Comparison of ENCODE assay signal across 17 cellular contexts in genomic region chr10:23316406-23316805, GRCh38. TPM values are rescaled to one million over a fixed set of nuclear protein-coding genes. Genes with fewer than 3 reads are reported as not detected.
DNase-seq lines count a peak whose midpoint lies in the region; ATAC-seq and TF ChIP-seq lines count a peak whose summit lies in the region.
"Had no signal": no experiment of that assay in that cellular context is flagged by ENCODE, and none has a peak within 500 bp of the region (broad histone marks: within the 10 kb centered on the region; RNA-seq: fewer than 3 reads in every experiment).

No MANE protein-coding gene starts in this region.

- H3K4me3 ChIP-seq in esophagus muscularis mucosa = no peak overlapping the region
- no peak overlapping the region for H3K4me3 ChIP-seq in upper lobe of right lung
- H3K4me3 ChIP-seq in suprapubic skin = no peak overlapping the region
- H3K4me3 ChIP-seq: A549 had no signal

- no peaks in the 10 kb centered on the region for H3K36me3 ChIP-seq in esophagus muscularis mucosa
- no peaks in the 10 kb centered on the region for H3K36me3 ChIP-seq in upper lobe of right lung
- H3K36me3 ChIP-seq in suprapubic skin = no peaks in the 10 kb centered on the region

- H3K27me3 ChIP-seq in esophagus muscularis mucosa (no peaks in the 10 kb centered on the region), upper lobe of right lung (no peaks in the 10 kb centered on the region), suprapubic skin (no peaks in the 10 kb centered on the region)
- H3K27me3 ChIP-seq: BLaER1 treated with 17β-estradiol and CSF1 and Interleukin-3, amounts not matched to agents 10 nM and 100 nM had no signal

- H3K27me3 Mint-ChIP-seq in activated CD4-positive, alpha-beta T cell treated with anti-CD3 and anti-CD28 coated beads, Interleukin-2, amount 10 ng/mL, durations not matched to agents 24 days and 14 days = peaks cover 2% of the 10 kb centered on the region
- H3K27me3 Mint-ChIP-seq: CD4-positive, alpha-beta T cell had no signal

- no peak overlapping the region for H3K27ac Mint-ChIP-seq in activated CD4-positive, alpha-beta T cell treated with anti-CD3 and anti-CD28 coated beads, Interleukin-2, amount 10 ng/mL, durations not matched to agents 24 days and 14 days
- H3K27ac Mint-ChIP-seq: B cell; CD4-positive, alpha-beta T cell; CD8-positive, alpha-beta T cell had no signal

- intact Hi-C loops in activated CD4-positive, alpha-beta T cell treated with anti-CD3 and anti-CD28 coated beads, Interleukin-2, amount 10 ng/mL, durations not matched to agents 24 days and 14 days (cut with micrococcal nuclease) = loop anchor here (10.0 kb wide), 1 partner anchor 878 kb away; no protein-coding TSS in a partner anchor
- intact Hi-C loops in esophagus muscularis mucosa (cut with DNase I) (loop anchor here (10.0 kb wide), 1 partner anchor 878 kb away; no protein-coding TSS in a partner anchor), upper lobe of right lung (cut with DNase I) (no loop called here)

- H3K36me3 Mint-ChIP-seq in activated CD4-positive, alpha-beta T cell treated with anti-CD3 and anti-CD28 coated beads, Interleukin-2, amount 10 ng/mL, durations not matched to agents 24 days and 14 days (ENCODE audit: low read depth) = no peaks in the 10 kb centered on the region
- H3K36me3 Mint-ChIP-seq: CD8-positive, alpha-beta T cell had no signal

- peaks cover 2% of the 10 kb centered on the region for H3K4me1 Mint-ChIP-seq in activated CD4-positive, alpha-beta T cell treated with anti-CD3 and anti-CD28 coated beads, Interleukin-2, amount 10 ng/mL, durations not matched to agents 24 days and 14 days
- H3K4me1 Mint-ChIP-seq: B cell had no signal

- TF ChIP-seq CTCF in esophagus muscularis mucosa (IDR thresholded peaks at IDR 0.05) (no peak), upper lobe of right lung (IDR thresholded peaks at IDR 0.05) (no peak), suprapubic skin (IDR thresholded peaks at IDR 0.05) (no peak)

- peak; percentile 50 for DNase-seq in activated CD4-positive, alpha-beta T cell treated with anti-CD3 and anti-CD28 coated beads, Interleukin-2, amount 10 ng/mL, durations not matched to agents 24 days and 14 days
- no peak for DNase-seq in activated CD4-positive, alpha-beta T cell treated with anti-CD3 and anti-CD28 coated beads, Interleukin-2, amount 50 U/mL, for 48 hours
- DNase-seq in esophagus muscularis mucosa (ENCODE audit: extremely low spot score) (peak; percentile 86), upper lobe of right lung (no peak), suprapubic skin (ENCODE audit: low spot score in 2 of 2) (no peak)
- DNase-seq: AML-193; Caco-2; Calu3; CD4-positive, alpha-beta T cell; CD8-positive, alpha-beta T cell; DMS79 treated with DMSO at 0.1 percent for 48 hours; GF-D8 had no signal

- ATAC-seq in upper lobe of right lung = no peak
- ATAC-seq: A549; CD8-positive, alpha-beta T cell had no signal

- H3K9me3 ChIP-seq in esophagus muscularis mucosa (no peaks in the 10 kb centered on the region), upper lobe of right lung (no peaks in the 10 kb centered on the region), suprapubic skin (no peaks in the 10 kb centered on the region)
- H3K9me3 ChIP-seq: A549, Caco-2 had no signal

- H3K4me1 ChIP-seq in esophagus muscularis mucosa (peaks cover 0 to 12% (median 2%) of the 10 kb centered on the region in 4 donors), upper lobe of right lung (no peaks in the 10 kb centered on the region), suprapubic skin (no peaks in the 10 kb centered on the region)
- H3K4me1 ChIP-seq: A549, Caco-2 had no signal

- TF ChIP-seq EP300 in esophagus muscularis mucosa (IDR thresholded peaks at IDR 0.05) = no peak
- TF ChIP-seq EP300 in suprapubic skin (IDR thresholded peaks at IDR 0.05) = no peak

- no peak overlapping the region for H3K4me3 Mint-ChIP-seq in activated CD4-positive, alpha-beta T cell treated with anti-CD3 and anti-CD28 coated beads, Interleukin-2, amount 10 ng/mL, durations not matched to agents 24 days and 14 days
- H3K4me3 Mint-ChIP-seq: B cell; CD4-positive, alpha-beta T cell; CD8-positive, alpha-beta T cell had no signal

- 78% methylated on average over 6 of the region's 6 CpGs for WGBS in esophagus muscularis mucosa
- WGBS in suprapubic skin = 80% methylated on average over 6 of the region's 6 CpGs

- peaks cover 4% of the 10 kb centered on the region for H3K9me3 Mint-ChIP-seq in activated CD4-positive, alpha-beta T cell treated with anti-CD3 and anti-CD28 coated beads, Interleukin-2, amount 10 ng/mL, durations not matched to agents 24 days and 14 days
- H3K9me3 Mint-ChIP-seq: CD4-positive, alpha-beta T cell; CD8-positive, alpha-beta T cell had no signal

- no peak overlapping the region for H3K27ac ChIP-seq in esophagus muscularis mucosa (replicated peaks in 1 of 4)
- H3K27ac ChIP-seq in upper lobe of right lung = no peak overlapping the region
- H3K27ac ChIP-seq in suprapubic skin = no peak overlapping the region
- H3K27ac ChIP-seq: 22Rv1, A549, C4-2B had no signal

- TF ChIP-seq POLR2A in esophagus muscularis mucosa (IDR thresholded peaks at IDR 0.05; ENCODE audit: low read depth) = no peak
- TF ChIP-seq POLR2A in suprapubic skin (IDR thresholded peaks at IDR 0.05) = no peak

RNA-seq across cellular contexts. Expression of gene C10orf67, which starts 28.2 kb away (rescaled TPM):
- 0.07 and 0.16 TPM in 2 replicates for total RNA-seq in activated CD4-positive, alpha-beta T cell treated with anti-CD3 and anti-CD28 coated beads, Interleukin-2, amount 10 ng/mL, durations not matched to agents 24 days and 14 days
- not detected for total RNA-seq in esophagus muscularis mucosa
- 1.6 TPM for total RNA-seq in upper lobe of right lung
- total RNA-seq in suprapubic skin = 1 to 10 TPM in 3 of 4 donors, under 1 TPM in 1; 0.93 to 1.5 (median 1.5) TPM
- total RNA-seq: B cell; Caco-2; CD4-positive, alpha-beta T cell; CD8-positive, alpha-beta T cell had no signal

Comparison
In these comparisons a context has a peak if more than half of its experiments do, and no peak if none do; other contexts are left out.
1. DNase-seq: peak in activated CD4-positive, alpha-beta T cell treated with anti-CD3 and anti-CD28 coated beads, Interleukin-2, amount 10 ng/mL, durations not matched to agents 24 days and 14 days (single experiment) and esophagus muscularis mucosa (single experiment); none in activated CD4-positive, alpha-beta T cell treated with anti-CD3 and anti-CD28 coated beads, Interleukin-2, amount 50 U/mL, for 48 hours (0 of 2), upper lobe of right lung (single experiment) and suprapubic skin (0 of 2).